8 cellular contexts compared by ENCODE assay signal in the genomic region with DNA sequence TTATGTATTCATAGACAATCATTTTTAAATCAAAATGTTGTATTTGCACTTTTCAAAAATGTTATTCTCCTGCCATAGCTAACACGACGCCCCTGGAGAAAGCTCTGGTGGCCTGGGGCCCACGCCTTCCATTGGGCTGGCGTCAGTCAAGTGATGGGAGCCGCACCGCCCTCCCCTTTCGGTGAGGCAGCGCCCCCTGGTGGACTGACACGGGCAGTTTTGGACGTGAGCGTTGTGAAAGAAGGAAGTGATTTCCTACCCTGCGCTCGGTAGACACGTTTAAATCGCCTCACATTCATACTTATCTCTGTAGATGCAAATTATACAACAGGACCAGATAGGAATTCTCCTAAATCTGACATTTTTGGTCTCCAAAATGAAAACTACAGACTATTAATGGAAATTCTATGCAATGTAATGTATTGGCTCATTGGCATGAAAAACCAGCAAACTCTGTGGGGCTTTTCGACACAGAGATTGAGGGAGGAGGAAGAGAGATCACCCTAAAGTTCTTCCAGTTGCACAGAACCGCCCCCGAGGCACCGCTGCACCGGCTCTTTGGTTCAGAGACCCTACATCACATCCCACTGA.
DNase-seq lines count a peak whose midpoint lies in the region; ATAC-seq and TF ChIP-seq lines count a peak whose summit lies in the region.

No MANE protein-coding gene starts in this region.

- H3K27ac ChIP-seq in IMR-90 (ENCODE audit: insufficient read depth, low read length) (no peak overlapping the region), neural progenitor cell (no peak overlapping the region), vagina (no peak overlapping the region)

- H3K9me3 Mint-ChIP-seq in neural progenitor cell: no peaks in the 10 kb centered on the region

- peak; percentile 34 for TF ChIP-seq CTCF in GM10266 (IDR thresholded peaks at IDR 0.05; ENCODE audit: control insufficient read depth, insufficient read depth, low read depth, missing control alignments)
- TF ChIP-seq CTCF in IMR-90 (conservative IDR thresholded peaks at IDR 0.05; ENCODE audit: low read depth, low read length): no peak
- TF ChIP-seq CTCF in epithelial cell of esophagus (IDR thresholded peaks at IDR 0.05; ENCODE audit: insufficient read depth, low read depth, low read length, missing control alignments): peak; percentile 66
- TF ChIP-seq CTCF in neural progenitor cell (IDR thresholded peaks at IDR 0.05): peak; percentile 93
- TF ChIP-seq CTCF in vagina (IDR thresholded peaks at IDR 0.05): no peak

- in situ Hi-C loops in IMR-90 (cut with MboI; ENCODE audit: low sequenced_read_pairs): no loop called here

- no TSS peak for BruUV-seq in IMR-90 (replicated peaks; lab: Mats Ljungman, UMichigan)

- peaks cover 13% of the 10 kb centered on the region for H3F3A ChIP-seq in neural progenitor cell (ENCODE audit: low read depth)

- no peaks in the 10 kb centered on the region for H3K36me3 ChIP-seq in IMR-90 (ENCODE audit: control insufficient read depth, insufficient read depth, low read length)
- H3K36me3 ChIP-seq in neural progenitor cell: no peaks in the 10 kb centered on the region
- no peaks in the 10 kb centered on the region for H3K36me3 ChIP-seq in vagina

- no peak overlapping the region for H2BK15ac ChIP-seq in IMR-90 (ENCODE audit: low read depth, low read length)

- peak; percentile 99 for ATAC-seq in GM21526 (IDR thresholded peaks at IDR 0.05; ENCODE audit: low FRiP score, unreplicated experiment)
- ATAC-seq in IMR-90 (ENCODE audit: low read depth): no peak

- CTCF ChIA-PET in IMR-90 (lab: Yijun Ruan, JAX): no interaction called here

- no peak overlapping the region for H2AK5ac ChIP-seq in IMR-90 (ENCODE audit: low read depth, low read length)

- H3K18ac ChIP-seq in IMR-90 (ENCODE audit: low read depth, low read length): no peak overlapping the region

- H3K4me2 ChIP-seq in IMR-90 (ENCODE audit: low read depth, low read length) (no peak overlapping the region), neural progenitor cell (no peak overlapping the region)

- no peaks in the 10 kb centered on the region for H3K9me1 ChIP-seq in IMR-90 (ENCODE audit: insufficient read depth, low read length)

- no peak overlapping the region for H4K5ac ChIP-seq in IMR-90 (ENCODE audit: low read depth, low read length)

- DNase-seq in GM10266 (ENCODE audit: extremely low spot score) (peak; percentile 34), IMR-90 (peak; percentile 4), SKM-1 treated with dmso at 0.1 percent for 144 hours (lab: John Stamatoyannopoulos, UW; ENCODE audit: unreplicated experiment) (peak; percentile 57), epithelial cell of esophagus (ENCODE audit: low read depth) (peak; percentile 58), neural progenitor cell (ENCODE audit: low spot score) (peak; percentile 88), DMS79 (lab: John Stamatoyannopoulos, UW) (no peak), vagina (ENCODE audit: extremely low spot score in 2 of 2) (no peak)

- H2BK5ac ChIP-seq in IMR-90 (ENCODE audit: low read depth, low read length, poor library complexity, severe bottlenecking): no peak overlapping the region

- no peak overlapping the region for H3K4me3 ChIP-seq in IMR-90 (ENCODE audit: insufficient read depth, low read depth, low read length)
- no peak overlapping the region for H3K4me3 ChIP-seq in epithelial cell of esophagus (ENCODE audit: low read length)
- H3K4me3 ChIP-seq in neural progenitor cell: no peak overlapping the region
- no peak overlapping the region for H3K4me3 ChIP-seq in vagina

- 0 out of 2 replicates have a peak, but pooled peaks cover 9% of the 10 kb centered on the region for H3K9me3 ChIP-seq in IMR-90 (ENCODE audit: control insufficient read depth, insufficient read depth, low read length)
- no peaks in the 10 kb centered on the region for H3K9me3 ChIP-seq in neural progenitor cell (ENCODE audit: low read depth)
- no peaks in the 10 kb centered on the region for H3K9me3 ChIP-seq in vagina

- no peak overlapping the region for H3K14ac ChIP-seq in IMR-90 (replicated peaks; ENCODE audit: low read depth, low read length)

- no peak for TF ChIP-seq POLR2A in IMR-90 (IDR thresholded peaks at IDR 0.05; ENCODE audit: low read depth, low read length)
- no peak for TF ChIP-seq POLR2A in vagina (IDR thresholded peaks at IDR 0.05)

- H3K79me2 ChIP-seq in neural progenitor cell (ENCODE audit: low read depth): no peaks in the 10 kb centered on the region

- no peaks in the 10 kb centered on the region for H3K27me3 ChIP-seq in IMR-90 (ENCODE audit: control insufficient read depth, insufficient read depth, low read length)
- no peaks in the 10 kb centered on the region for H3K27me3 ChIP-seq in neural progenitor cell
- no peaks in the 10 kb centered on the region for H3K27me3 ChIP-seq in vagina

- H3K4ac ChIP-seq in IMR-90 (ENCODE audit: low read depth, low read length): no peak overlapping the region

- peaks cover 18% of the 10 kb centered on the region for H3K4me1 Mint-ChIP-seq in neural progenitor cell

- H3K36me3 Mint-ChIP-seq in neural progenitor cell: no peaks in the 10 kb centered on the region

- POLR2A ChIA-PET in IMR-90 (lab: Charles Lee; ENCODE audit: unreplicated experiment): no interaction called here

- H2AFZ ChIP-seq in IMR-90 (replicated peaks; ENCODE audit: low read length, poor library complexity) (no peak overlapping the region), neural progenitor cell (replicated peaks) (no peak overlapping the region)

- H4K91ac ChIP-seq in IMR-90 (ENCODE audit: insufficient read depth, low read depth, low read length): no peak overlapping the region

- no CpG with 5 or more reads among the region's 20 CpGs for WGBS in IMR-90 (ENCODE audit: extremely low coverage in 2 of 2, insufficient read length in 1 of 2), 2 experiments

- no peak overlapping the region for H3K56ac ChIP-seq in IMR-90 (ENCODE audit: extremely low read depth, insufficient read depth, low read length)

- H3K27me3 Mint-ChIP-seq in neural progenitor cell (ENCODE audit: insufficient read depth, low read depth): no peaks in the 10 kb centered on the region

- no peak overlapping the region for H2BK120ac ChIP-seq in IMR-90 (ENCODE audit: low read depth, low read length)

- H4K20me1 ChIP-seq in IMR-90 (ENCODE audit: insufficient read depth, low read length) (no peaks in the 10 kb centered on the region), neural progenitor cell (ENCODE audit: low read depth) (no peaks in the 10 kb centered on the region)

- no peak overlapping the region for H2BK20ac ChIP-seq in IMR-90 (ENCODE audit: low read depth, low read length)

- no peak overlapping the region for H3K27ac Mint-ChIP-seq in neural progenitor cell

- no peak overlapping the region for H3K4me3 Mint-ChIP-seq in neural progenitor cell

- H3K79me1 ChIP-seq in IMR-90 (ENCODE audit: low read depth in 1 of 2, low read length in 2 of 2): no peaks in the 10 kb centered on the region

- intact Hi-C loops in IMR-90 (cut with micrococcal nuclease): no loop called here
- intact Hi-C loops in vagina (cut with DNase I): loop anchor here (5.0 kb wide), 1 partner anchor 1396 kb away; no protein-coding TSS in a partner anchor

- TF ChIP-seq RAD21 in IMR-90 (IDR thresholded peaks at IDR 0.05; ENCODE audit: low read length): no peak

- no peak overlapping the region for H4K8ac ChIP-seq in IMR-90 (ENCODE audit: low read depth in 2 of 2, low read length in 2 of 2)

- dilution Hi-C loops in IMR-90 (cut with HindIII; ENCODE audit: low sequenced_read_pairs, unreplicated experiment): no loop called here

- no peak overlapping the region for H2AK9ac ChIP-seq in IMR-90 (replicated peaks; ENCODE audit: low read depth, low read length, poor library complexity)

- no peak overlapping the region for H3K23ac ChIP-seq in IMR-90 (ENCODE audit: low read depth, low read length)

- no peak overlapping the region for H3K9ac ChIP-seq in IMR-90 (ENCODE audit: low read depth, low read length)
- no peak overlapping the region for H3K9ac ChIP-seq in neural progenitor cell

- no peaks in the 10 kb centered on the region for H3K4me1 ChIP-seq in IMR-90 (ENCODE audit: control insufficient read depth, insufficient read depth, low read length)
- H3K4me1 ChIP-seq in neural progenitor cell: peaks cover 18% of the 10 kb centered on the region
- H3K4me1 ChIP-seq in vagina: no peaks in the 10 kb centered on the region

TF ChIP-seq in IMR-90, 13 proteins besides CTCF, POLR2A, EP300 and RAD21:
- TF ChIP-seq USF2 (IDR thresholded peaks at IDR 0.05; ENCODE audit: low read depth, low read length) (no peak), MAZ (IDR thresholded peaks at IDR 0.05; ENCODE audit: borderline replicate concordance, low read depth, low read length) (no peak), RCOR1 (IDR thresholded peaks at IDR 0.05; ENCODE audit: insufficient replicate concordance, low read length) (no peak), ELK1 (IDR thresholded peaks at IDR 0.05; ENCODE audit: borderline replicate concordance, low read depth, low read length) (no peak), NFE2L2 (IDR thresholded peaks at IDR 0.05; ENCODE audit: low read depth, low read length) (no peak), MAFK (IDR thresholded peaks at IDR 0.05; ENCODE audit: low read depth, low read length) (no peak), CHD1 (IDR thresholded peaks at IDR 0.05; ENCODE audit: low read depth, low read length) (no peak), FOS (IDR thresholded peaks at IDR 0.05; ENCODE audit: low read depth, low read length) (no peak), MXI1 (IDR thresholded peaks at IDR 0.05; ENCODE audit: borderline replicate concordance, low read depth, low read length) (no peak), SMC3 (IDR thresholded peaks at IDR 0.05; ENCODE audit: low read depth, low read length) (no peak), BHLHE40 (IDR thresholded peaks at IDR 0.05; ENCODE audit: low read depth, low read length) (no peak), CEBPB (IDR thresholded peaks at IDR 0.05; ENCODE audit: low read depth, low read length) (no peak), RFX5 (IDR thresholded peaks at IDR 0.05; ENCODE audit: low read depth, low read length) (no peak)

Comparison
In these comparisons a context has a peak if more than half of its experiments do, and no peak if none do; other contexts are left out.
1. DNase-seq: peak in GM10266 (single experiment), IMR-90 (single experiment), SKM-1 treated with dmso at 0.1 percent for 144 hours (single experiment), epithelial cell of esophagus (single experiment) and neural progenitor cell (single experiment); none in DMS79 (single experiment) and vagina (0 of 2).
2. CTCF ChIP-seq: peak in GM10266 (single experiment), epithelial cell of esophagus (single experiment) and neural progenitor cell (single experiment); none in IMR-90 (single experiment) and vagina (0 of 3).